27 cellular contexts compared by ENCODE assay signal in genomic region chr2:191144217-191144616, GRCh38. TPM values are rescaled to one million over a fixed set of nuclear protein-coding genes. Genes with fewer than 3 reads are reported as not detected.
A peak's percentile ranks its signal among the peaks of the same experiment; 100 is the strongest.
DNase-seq lines count a peak whose midpoint lies in the region; ATAC-seq lines count a peak whose summit lies in the region.
"Had no signal": no experiment of that assay in that cellular context is flagged by ENCODE, and none has a peak within 500 bp of the region (broad histone marks: within the 10 kb centered on the region; RNA-seq: fewer than 3 reads in every experiment).

No MANE protein-coding gene starts in this region.

- no peak overlapping the region for H3K27ac ChIP-seq in CD4-positive, alpha-beta memory T cell (ENCODE audit: low read depth, low read length)
- H3K27ac ChIP-seq in CD8-positive, alpha-beta memory T cell (ENCODE audit: low read depth, low read length): no peak overlapping the region
- H3K27ac ChIP-seq: ascending aorta, PC-9, upper lobe of right lung had no signal

- no peaks in the 10 kb centered on the region for H3K27me3 ChIP-seq in CD4-positive, alpha-beta memory T cell (ENCODE audit: insufficient read depth, low read length)
- H3K27me3 ChIP-seq in CD8-positive, alpha-beta memory T cell (ENCODE audit: insufficient read depth, low read length, poor library complexity, severe bottlenecking): no peaks in the 10 kb centered on the region
- H3K27me3 ChIP-seq: ascending aorta, upper lobe of right lung had no signal

- POLR2A ChIA-PET in CD4-positive, alpha-beta memory T cell (lab: Charles Lee; ENCODE audit: partially characterized antibody): interaction anchor here (1.0 to 1.3 kb wide), 2 partner anchors 16 to 90 kb away, joined by 3 to 4 read pairs; no protein-coding TSS in a partner anchor
- POLR2A ChIA-PET in CD8-positive, alpha-beta memory T cell (lab: Charles Lee): interaction anchor here (1.1 kb wide), 1 partner anchor 82 kb away, joined by 4 read pairs; no protein-coding TSS in a partner anchor

- peaks cover 31% of the 10 kb centered on the region for H3K36me3 ChIP-seq in CD4-positive, alpha-beta memory T cell (ENCODE audit: insufficient read depth, low read length)
- peaks cover 40% of the 10 kb centered on the region for H3K36me3 ChIP-seq in CD8-positive, alpha-beta memory T cell (ENCODE audit: insufficient read depth, low read length)
- H3K36me3 ChIP-seq: ascending aorta, upper lobe of right lung had no signal

- H3K4me3 Mint-ChIP-seq in CD4-positive, alpha-beta memory T cell: peak overlapping the region in 6 of 8 donors; percentile 1 to 68 (median 25)
- peak overlapping the region; percentile 1 to 64 (median 44) for H3K4me3 Mint-ChIP-seq in CD8-positive, alpha-beta memory T cell
- H3K4me3 Mint-ChIP-seq in activated T-helper 1 cell treated with anti-CD3 and anti-CD28 coated beads, Interleukin-12 subunit alpha, Interleukin-12 subunit beta, Interleukin-2, Interleukin-4 antibody, amounts not matched to agents 30 ng/mL and 10 ng/mL and 1 ng/mL, durations not matched to agents 14 hours and 24 hours and 36 hours: no peak overlapping the region
- peak overlapping the region; percentile 27 to 55 (median 45) for H3K4me3 Mint-ChIP-seq in immature natural killer cell

- H3K9me3 ChIP-seq in CD4-positive, alpha-beta memory T cell (ENCODE audit: control insufficient read depth in 1 of 2, low read length in 2 of 2): no peaks in the 10 kb centered on the region
- H3K9me3 ChIP-seq in CD8-positive, alpha-beta memory T cell (ENCODE audit: low read length): no peaks in the 10 kb centered on the region
- H3K9me3 ChIP-seq: ascending aorta, upper lobe of right lung had no signal

- H3K4me1 Mint-ChIP-seq in CD4-positive, alpha-beta memory T cell: peaks cover 51 to 82% (median 67%) of the 10 kb centered on the region in 4 donors
- peaks cover 77 to 92% (median 91%) of the 10 kb centered on the region in 3 donors for H3K4me1 Mint-ChIP-seq in CD8-positive, alpha-beta memory T cell
- H3K4me1 Mint-ChIP-seq in activated T-helper 1 cell treated with anti-CD3 and anti-CD28 coated beads, Interleukin-12 subunit alpha, Interleukin-12 subunit beta, Interleukin-2, Interleukin-4 antibody, amounts not matched to agents 30 ng/mL and 10 ng/mL and 1 ng/mL, durations not matched to agents 14 hours and 24 hours and 36 hours (ENCODE audit: low read depth): peaks cover 76% of the 10 kb centered on the region
- H3K4me1 Mint-ChIP-seq in immature natural killer cell: peaks cover 90 to 96% of the 10 kb centered on the region in 2 donors

- peaks cover 70 to 72% of the 10 kb centered on the region in 2 donors for H3K36me3 Mint-ChIP-seq in CD4-positive, alpha-beta memory T cell
- H3K36me3 Mint-ChIP-seq in CD8-positive, alpha-beta memory T cell: peaks cover 42 to 87% (median 44%) of the 10 kb centered on the region in 3 donors
- peaks cover 66% of the 10 kb centered on the region for H3K36me3 Mint-ChIP-seq in activated T-helper 1 cell treated with anti-CD3 and anti-CD28 coated beads, Interleukin-12 subunit alpha, Interleukin-12 subunit beta, Interleukin-2, Interleukin-4 antibody, amounts not matched to agents 30 ng/mL and 10 ng/mL and 1 ng/mL, durations not matched to agents 14 hours and 24 hours and 36 hours (ENCODE audit: low read depth)
- H3K36me3 Mint-ChIP-seq in immature natural killer cell: peaks cover 44 to 61% (median 57%) of the 10 kb centered on the region in 3 donors

- DNase-seq in CD4-positive, alpha-beta memory T cell: no peak
- no peak for DNase-seq in CD8-positive, alpha-beta memory T cell
- DNase-seq in activated T-helper 1 cell treated with anti-CD3 and anti-CD28 coated beads, Interleukin-12 subunit alpha, Interleukin-12 subunit beta, Interleukin-2, Interleukin-4 antibody, amounts not matched to agents 30 ng/mL and 10 ng/mL and 1 ng/mL, durations not matched to agents 14 hours and 24 hours and 36 hours (ENCODE audit: low spot score): no peak
- DNase-seq in immature natural killer cell (no peak), DMS153 treated with DMSO at 0.1 percent for 48 hours (lab: John Stamatoyannopoulos, UW; ENCODE audit: unreplicated experiment) (no peak)
- DNase-seq: activated naive CD4-positive, alpha-beta T cell treated with anti-CD3 and anti-CD28 coated beads, Interleukin-2, amount 50 U/mL, for 16 hours; C1 segment of cervical spinal cord; cortex of kidney; foreskin fibroblast; head of caudate nucleus; IMR-90; NCI-H1048; NCI-H1694 treated with DMSO at 0.1 percent for 48 hours; NCI-H2171; NCI-H510A; NK-92 treated with Interleukin-12 subunit alpha and Interleukin-12 subunit beta, amount 100 ng/mL, for 24 hours; PC-9; posterior cingulate gyrus; right cardiac atrium; Right ventricle myocardium superior; stimulated activated CD4-positive, alpha-beta T cell treated with anti-CD3 and anti-CD28 coated beads, Interleukin-2, amount 100 ng/mL, for 48 hours; T1000; upper lobe of right lung had no signal

- H3K27ac Mint-ChIP-seq in CD4-positive, alpha-beta memory T cell: peak overlapping the region; percentile 1 to 78 (median 40)
- H3K27ac Mint-ChIP-seq in CD8-positive, alpha-beta memory T cell: peak overlapping the region in 7 of 8 donors; percentile 8 to 79 (median 62)
- peak overlapping the region; percentile 17 for H3K27ac Mint-ChIP-seq in activated T-helper 1 cell treated with anti-CD3 and anti-CD28 coated beads, Interleukin-12 subunit alpha, Interleukin-12 subunit beta, Interleukin-2, Interleukin-4 antibody, amounts not matched to agents 30 ng/mL and 10 ng/mL and 1 ng/mL, durations not matched to agents 14 hours and 24 hours and 36 hours
- peak overlapping the region; percentile 42 to 85 (median 71) for H3K27ac Mint-ChIP-seq in immature natural killer cell

- H3K9me3 Mint-ChIP-seq in CD4-positive, alpha-beta memory T cell: peaks cover 0 to 2% (median 0%) of the 10 kb centered on the region in 8 donors
- H3K9me3 Mint-ChIP-seq in CD8-positive, alpha-beta memory T cell: no peaks in the 10 kb centered on the region
- H3K9me3 Mint-ChIP-seq in activated T-helper 1 cell treated with anti-CD3 and anti-CD28 coated beads, Interleukin-12 subunit alpha, Interleukin-12 subunit beta, Interleukin-2, Interleukin-4 antibody, amounts not matched to agents 30 ng/mL and 10 ng/mL and 1 ng/mL, durations not matched to agents 14 hours and 24 hours and 36 hours: no peaks in the 10 kb centered on the region
- no peaks in the 10 kb centered on the region for H3K9me3 Mint-ChIP-seq in immature natural killer cell

- CTCF ChIA-PET in CD4-positive, alpha-beta memory T cell (lab: Charles Lee; ENCODE audit: partially characterized antibody): interaction anchor here (6.0 to 11.1 kb wide), 2 partner anchors 12 to 92 kb away, joined by 23 to 135 read pairs; no protein-coding TSS in a partner anchor
- CTCF ChIA-PET in CD8-positive, alpha-beta memory T cell (lab: Charles Lee): interaction anchor here (2.0 to 3.1 kb wide), 2 partner anchors 11 to 92 kb away, joined by 7 to 17 read pairs; no protein-coding TSS in a partner anchor

- no peaks in the 10 kb centered on the region for H3K27me3 Mint-ChIP-seq in CD4-positive, alpha-beta memory T cell
- no peaks in the 10 kb centered on the region for H3K27me3 Mint-ChIP-seq in CD8-positive, alpha-beta memory T cell
- no peaks in the 10 kb centered on the region for H3K27me3 Mint-ChIP-seq in activated T-helper 1 cell treated with anti-CD3 and anti-CD28 coated beads, Interleukin-12 subunit alpha, Interleukin-12 subunit beta, Interleukin-2, Interleukin-4 antibody, amounts not matched to agents 30 ng/mL and 10 ng/mL and 1 ng/mL, durations not matched to agents 14 hours and 24 hours and 36 hours (ENCODE audit: insufficient read depth)
- H3K27me3 Mint-ChIP-seq in immature natural killer cell (ENCODE audit: low read depth in 3 of 3): peaks cover 0 to 10% (median 7%) of the 10 kb centered on the region in 3 donors

- H3K4me1 ChIP-seq in CD4-positive, alpha-beta memory T cell (ENCODE audit: insufficient read depth, low read length): peaks cover 87% of the 10 kb centered on the region
- peaks cover 66% of the 10 kb centered on the region for H3K4me1 ChIP-seq in CD8-positive, alpha-beta memory T cell (ENCODE audit: insufficient read depth, low read length)
- H3K4me1 ChIP-seq: ascending aorta, upper lobe of right lung had no signal

- intact Hi-C loops in CD4-positive, alpha-beta memory T cell (cut with micrococcal nuclease): no loop called here
- intact Hi-C loops in activated T-helper 1 cell treated with anti-CD3 and anti-CD28 coated beads, Interleukin-12 subunit alpha, Interleukin-12 subunit beta, Interleukin-2, Interleukin-4 antibody, amounts not matched to agents 30 ng/mL and 10 ng/mL and 1 ng/mL, durations not matched to agents 14 hours and 24 hours and 36 hours (cut with micrococcal nuclease): no loop called here

- no peak overlapping the region for H3K4me3 ChIP-seq in CD4-positive, alpha-beta memory T cell (ENCODE audit: low read length in 2 of 2)
- H3K4me3 ChIP-seq in CD8-positive, alpha-beta memory T cell (ENCODE audit: low read length): no peak overlapping the region
- H3K4me3 ChIP-seq: ascending aorta, PC-9, upper lobe of right lung had no signal

- ATAC-seq in HG03469 (IDR thresholded peaks at IDR 0.05; ENCODE audit: unreplicated experiment) (no peak), HG03175 (IDR thresholded peaks at IDR 0.05; ENCODE audit: unreplicated experiment) (no peak)
- ATAC-seq: esophagus mucosa, right cardiac atrium, upper lobe of right lung had no signal

RNA-seq across cellular contexts. Expression of gene STAT4, which starts 6.6 kb away (rescaled TPM):
- 100 to 1,000 TPM; 114 to 119 TPM for total RNA-seq in CD4-positive, alpha-beta memory T cell
- 10 to 100 TPM; 69.7 to 76.6 TPM for polyA plus RNA-seq in CD4-positive, alpha-beta memory T cell
- total RNA-seq in CD8-positive, alpha-beta memory T cell: 10 to 100 TPM; 53.0 to 54.7 TPM
- polyA plus RNA-seq in CD8-positive, alpha-beta memory T cell: 88.2 TPM
- 57.4 and 62.1 TPM in 2 replicates for total RNA-seq in activated T-helper 1 cell treated with anti-CD3 and anti-CD28 coated beads, Interleukin-12 subunit alpha, Interleukin-12 subunit beta, Interleukin-2, Interleukin-4 antibody, amounts not matched to agents 30 ng/mL and 10 ng/mL and 1 ng/mL, durations not matched to agents 14 hours and 24 hours and 36 hours
- 100 to 1,000 TPM in 1 of 3 donors, 10 to 100 TPM in 2; 80.6 to 143 (median 91.7) TPM for polyA plus RNA-seq in immature natural killer cell

Comparison
In these comparisons a context has a peak if more than half of its experiments do, and no peak if none do; other contexts are left out.
1. H3K27ac Mint-ChIP-seq: peak in every context shown above with its lines; median percentile 71 in immature natural killer cell; 62 in CD8-positive, alpha-beta memory T cell; 40 in CD4-positive, alpha-beta memory T cell; 17 in activated T-helper 1 cell treated with anti-CD3 and anti-CD28 coated beads, Interleukin-12 subunit alpha, Interleukin-12 subunit beta, Interleukin-2, Interleukin-4 antibody, amounts not matched to agents 30 ng/mL and 10 ng/mL and 1 ng/mL, durations not matched to agents 14 hours and 24 hours and 36 hours.